In the genomic region with DNA sequence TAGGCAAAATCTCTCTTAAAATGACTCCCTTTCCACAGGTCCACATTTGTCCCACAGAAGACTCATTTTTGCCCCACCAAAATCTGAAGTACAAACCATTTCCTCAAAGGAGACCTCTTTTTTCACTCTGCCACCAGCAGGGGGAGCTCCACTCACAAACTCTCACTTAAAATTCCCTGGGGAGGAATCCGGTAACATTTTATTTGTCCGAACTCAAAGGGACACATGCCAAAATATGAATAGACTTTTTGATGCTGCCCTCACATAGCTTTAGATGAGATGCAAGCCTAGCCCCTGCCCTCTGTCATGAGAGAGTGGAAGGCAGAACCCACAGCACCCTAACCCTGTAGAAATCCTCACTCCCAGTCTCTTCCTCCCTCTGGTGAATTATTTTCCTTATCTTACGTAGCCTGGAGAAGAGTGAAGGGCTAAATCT, we compare ENCODE assay signal across 9 cellular contexts. TPM values are rescaled to one million over a fixed set of nuclear protein-coding genes. Genes with fewer than 3 reads are reported as not detected.
A peak's percentile ranks its signal among the peaks of the same experiment; 100 is the strongest.
DNase-seq lines count a peak whose midpoint lies in the region; ATAC-seq and TF ChIP-seq lines count a peak whose summit lies in the region.
"Had no signal": no experiment of that assay in that cellular context is flagged by ENCODE, and none has a peak within 500 bp of the region (broad histone marks: within the 10 kb centered on the region; RNA-seq: fewer than 3 reads in every experiment).

No MANE protein-coding gene starts in this region.

- 0 to 3% methylated on average over 3 of the region's 3 CpGs for WGBS in gastroesophageal sphincter (ENCODE audit: low coverage in 1 of 2), 2 donors

- no peak overlapping the region for H3K27ac ChIP-seq in CD4-positive, alpha-beta T cell (ENCODE audit: low read depth, low read length)
- H3K27ac ChIP-seq in gastroesophageal sphincter (no peak overlapping the region), tibial artery (no peak overlapping the region)

- CTCF ChIA-PET in CD4-positive, alpha-beta T cell (lab: Charles Lee), result interaction anchor here (0.7 to 1.5 kb wide), 7 partner anchors 9 to 292 kb away, joined by 3 to 6 read pairs (median 3); no protein-coding TSS in a partner anchor
- CTCF ChIA-PET in HEK293T (lab: Yijun Ruan, JAX), result interaction anchor here (0.6 to 1.1 kb wide), 8 partner anchors 8 to 864 kb away, joined by 3 read pairs; a partner anchor contains a TSS

- no peaks in the 10 kb centered on the region for H3K36me3 ChIP-seq in gastroesophageal sphincter
- H3K36me3 ChIP-seq in tibial artery, result no peaks in the 10 kb centered on the region

- no peak overlapping the region for H3K4me3 Mint-ChIP-seq in CD4-positive, alpha-beta T cell
- H3K4me3 Mint-ChIP-seq in osteocyte (ENCODE audit: unreplicated experiment), result peak overlapping the region; percentile 14
- H3K4me3 Mint-ChIP-seq: activated naive CD8-positive, alpha-beta T cell had no signal

- H3K4me1 ChIP-seq in gastroesophageal sphincter (peaks cover 0 to 5% (median 2%) of the 10 kb centered on the region in 3 donors), tibial artery (peaks cover 0 to 4% (median 0%) of the 10 kb centered on the region in 4 donors)

- no peak overlapping the region for H3K27ac Mint-ChIP-seq in CD4-positive, alpha-beta T cell
- H3K27ac Mint-ChIP-seq in osteocyte (ENCODE audit: unreplicated experiment), result no peak overlapping the region
- H3K27ac Mint-ChIP-seq: activated naive CD8-positive, alpha-beta T cell had no signal

- H3K4me3 ChIP-seq in gastroesophageal sphincter, result peak overlapping the region; percentile 31 to 32
- H3K4me3 ChIP-seq in tibial artery, result no peak overlapping the region

- intact Hi-C loops in CD4-positive, alpha-beta T cell (cut with DNase I, micrococcal nuclease), result loop anchor here (1.0 to 2.0 kb wide), 3 partner anchors 291 to 526 kb away; no protein-coding TSS in a partner anchor
- intact Hi-C loops in tibial artery (cut with DNase I; ENCODE audit: low total_unique reads), result loop anchor here (5.0 kb wide), 1 partner anchor 295 kb away; no protein-coding TSS in a partner anchor

- ATAC-seq in CD4-positive, alpha-beta T cell (ENCODE audit: poor library complexity), result no peak
- no peak for ATAC-seq in gastroesophageal sphincter

- TF ChIP-seq POLR2A in gastroesophageal sphincter (IDR thresholded peaks at IDR 0.05), result no peak

- peak; percentile 7 to 62 (median 42) for DNase-seq in CD4-positive, alpha-beta T cell
- DNase-seq in HEK293T (ENCODE audit: extremely low spot score) (peak; percentile 56), OCI-M1 (lab: John Stamatoyannopoulos, UW) (peak; percentile 82), osteocyte (ENCODE audit: extremely low spot score, unreplicated experiment) (peak; percentile 87), tibial artery (peak; percentile 64 to 76), 8988T (no peak)
- peak; percentile 24 to 35 for DNase-seq in activated T-helper 1 cell treated with anti-CD3 and anti-CD28 coated beads, Interleukin-2, amount 50 U/mL, for 16 hours (ENCODE audit: low read depth in 1 of 2, low spot score in 1 of 2)

- no peaks in the 10 kb centered on the region for H3K9me3 Mint-ChIP-seq in CD4-positive, alpha-beta T cell
- no peaks in the 10 kb centered on the region for H3K9me3 Mint-ChIP-seq in osteocyte (ENCODE audit: unreplicated experiment)

- H3K27me3 Mint-ChIP-seq in CD4-positive, alpha-beta T cell, result no peaks in the 10 kb centered on the region
- H3K27me3 Mint-ChIP-seq in osteocyte (ENCODE audit: unreplicated experiment), result peaks cover 4% of the 10 kb centered on the region
- H3K27me3 Mint-ChIP-seq: activated naive CD8-positive, alpha-beta T cell had no signal

- TF ChIP-seq EP300 in gastroesophageal sphincter (IDR thresholded peaks at IDR 0.05), result no peak

- peaks cover 5% of the 10 kb centered on the region for H3K27me3 ChIP-seq in CD4-positive, alpha-beta T cell (ENCODE audit: control insufficient read depth, insufficient read depth, low read length)
- H3K27me3 ChIP-seq in gastroesophageal sphincter, result no peaks in the 10 kb centered on the region
- no peaks in the 10 kb centered on the region for H3K27me3 ChIP-seq in tibial artery

- POLR2A ChIA-PET in CD4-positive, alpha-beta T cell (lab: Charles Lee), result interaction anchor here (0.6 kb wide), 2 partner anchors 16 to 55 kb away, joined by 3 read pairs; no protein-coding TSS in a partner anchor
- POLR2A ChIA-PET in HEK293T (lab: Yijun Ruan, JAX), result no interaction called here

- H3K4me1 Mint-ChIP-seq in CD4-positive, alpha-beta T cell (ENCODE audit: low read depth), result peaks cover 4% of the 10 kb centered on the region
- H3K4me1 Mint-ChIP-seq in osteocyte (ENCODE audit: unreplicated experiment), result peaks cover 11% of the 10 kb centered on the region

- H3K9me3 ChIP-seq in CD4-positive, alpha-beta T cell (ENCODE audit: control insufficient read depth, low read length), result no peaks in the 10 kb centered on the region
- H3K9me3 ChIP-seq in gastroesophageal sphincter, result no peaks in the 10 kb centered on the region
- no peaks in the 10 kb centered on the region for H3K9me3 ChIP-seq in tibial artery

- TF ChIP-seq CTCF in CD4-positive, alpha-beta T cell (IDR thresholded peaks at IDR 0.05), result peak; percentile 93
- TF ChIP-seq CTCF in gastroesophageal sphincter (IDR thresholded peaks at IDR 0.05) (peak; percentile 79 to 85 (median 84)), osteocyte (IDR thresholded peaks at IDR 0.05) (peak; percentile 85), tibial artery (IDR thresholded peaks at IDR 0.05) (peak; percentile 74 to 88)

- H3K36me3 Mint-ChIP-seq in CD4-positive, alpha-beta T cell (ENCODE audit: low read depth), result no peaks in the 10 kb centered on the region
- peaks cover 4% of the 10 kb centered on the region for H3K36me3 Mint-ChIP-seq in osteocyte (ENCODE audit: unreplicated experiment)

TF ChIP-seq in HEK293T, 16 proteins besides CTCF, POLR2A, EP300 and RAD21:
- TF ChIP-seq ELF4 (IDR thresholded peaks at IDR 0.05) (no peak), LEF1 (IDR thresholded peaks at IDR 0.05; ENCODE audit: borderline replicate concordance) (no peak), BHLHE40 (IDR thresholded peaks at IDR 0.05; ENCODE audit: borderline replicate concordance) (no peak), ARNT (IDR thresholded peaks at IDR 0.05) (no peak), NFRKB (IDR thresholded peaks at IDR 0.05) (no peak), SP1 (IDR thresholded peaks at IDR 0.05) (no peak), TARDBP (IDR thresholded peaks at IDR 0.05) (no peak), L3MBTL2 (conservative IDR thresholded peaks at IDR 0.05) (no peak), ZNF384 (IDR thresholded peaks at IDR 0.05) (no peak), HDGF (IDR thresholded peaks at IDR 0.05; ENCODE audit: borderline replicate concordance) (no peak), FOXM1 (IDR thresholded peaks at IDR 0.05; ENCODE audit: borderline replicate concordance) (0 out of 2 replicates have a peak, but pooled peaks have one; percentile 29), FOXA1 (IDR thresholded peaks at IDR 0.05) (no peak), CTBP1 (IDR thresholded peaks at IDR 0.05; ENCODE audit: borderline replicate concordance) (no peak), FOXK2 (IDR thresholded peaks at IDR 0.05) (0 out of 2 replicates have a peak, but pooled peaks have one; percentile 21), SUZ12 (IDR thresholded peaks at IDR 0.05) (no peak)
- TF ChIP-seq, protein P1, sequence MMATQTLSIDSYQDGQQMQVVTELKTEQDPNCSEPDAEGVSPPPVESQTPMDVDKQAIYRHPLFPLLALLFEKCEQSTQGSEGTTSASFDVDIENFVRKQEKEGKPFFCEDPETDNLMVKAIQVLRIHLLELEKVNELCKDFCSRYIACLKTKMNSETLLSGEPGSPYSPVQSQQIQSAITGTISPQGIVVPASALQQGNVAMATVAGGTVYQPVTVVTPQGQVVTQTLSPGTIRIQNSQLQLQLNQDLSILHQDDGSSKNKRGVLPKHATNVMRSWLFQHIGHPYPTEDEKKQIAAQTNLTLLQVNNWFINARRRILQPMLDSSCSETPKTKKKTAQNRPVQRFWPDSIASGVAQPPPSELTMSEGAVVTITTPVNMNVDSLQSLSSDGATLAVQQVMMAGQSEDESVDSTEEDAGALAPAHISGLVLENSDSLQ (IDR thresholded peaks at IDR 0.05), result no peak

RNA-seq across cellular contexts. Expression of a gene that starts 57.1 kb away (rescaled TPM):
- 1 to 10 TPM; 2.4 to 3.3 TPM for total RNA-seq in CD4-positive, alpha-beta T cell
- total RNA-seq in gastroesophageal sphincter, result 10 to 100 TPM in 3 of 4 donors, 1 to 10 TPM in 1; 9.3 to 12.5 (median 11.4) TPM
- total RNA-seq in osteocyte, result 8.4 and 8.8 TPM in 2 replicates

Comparison
In these comparisons a context has a peak if more than half of its experiments do, and no peak if none do; other contexts are left out.
1. H3K4me3 ChIP-seq: peak in gastroesophageal sphincter (2 of 2); none in tibial artery (0 of 2).
2. Peak in every context shown above with its lines, with median percentiles within 50 percentile points of each other: CTCF ChIP-seq.